In genomic region chr2:240730506-240731326, GRCh38 we compare ENCODE assay signal across 21 cellular contexts. TPM values are rescaled to one million over a fixed set of nuclear protein-coding genes. Genes with fewer than 3 reads are reported as not detected.
"Had no signal": no experiment of that assay in that cellular context is flagged by ENCODE, and none has a peak within 500 bp of the region (broad histone marks: within the 10 kb centered on the region; RNA-seq: fewer than 3 reads in every experiment).

No MANE protein-coding gene starts in this region.

- H3K27ac Mint-ChIP-seq: activated T-helper 1 cell treated with anti-CD3 and anti-CD28 coated beads, Interleukin-12 subunit alpha, Interleukin-12 subunit beta, Interleukin-2, Interleukin-4 antibody, amounts not matched to agents 30 ng/mL and 10 ng/mL and 1 ng/mL, durations not matched to agents 14 hours and 24 hours and 36 hours; progenitor cell of endocrine pancreas; stimulated activated naive CD8-positive, alpha-beta T cell treated with anti-CD3 and anti-CD28 coated beads, Interleukin-15, Interleukin-2, amounts not matched to agents 100 ng/mL and 50 ng/mL, for 24 hours; T-cell had no signal

- H3K9me3 Mint-ChIP-seq: activated T-helper 1 cell treated with anti-CD3 and anti-CD28 coated beads, Interleukin-12 subunit alpha, Interleukin-12 subunit beta, Interleukin-2, Interleukin-4 antibody, amounts not matched to agents 30 ng/mL and 10 ng/mL and 1 ng/mL, durations not matched to agents 14 hours and 24 hours and 36 hours; stimulated activated naive CD8-positive, alpha-beta T cell treated with anti-CD3 and anti-CD28 coated beads, Interleukin-15, Interleukin-2, amounts not matched to agents 100 ng/mL and 50 ng/mL, for 24 hours; T-cell had no signal

- H3K4me3 Mint-ChIP-seq: activated T-helper 1 cell treated with anti-CD3 and anti-CD28 coated beads, Interleukin-12 subunit alpha, Interleukin-12 subunit beta, Interleukin-2, Interleukin-4 antibody, amounts not matched to agents 30 ng/mL and 10 ng/mL and 1 ng/mL, durations not matched to agents 14 hours and 24 hours and 36 hours; naive B cell; stimulated activated naive CD8-positive, alpha-beta T cell treated with anti-CD3 and anti-CD28 coated beads, Interleukin-15, Interleukin-2, amounts not matched to agents 100 ng/mL and 50 ng/mL, for 24 hours; T-cell had no signal

- H3K27me3 Mint-ChIP-seq: progenitor cell of endocrine pancreas; stimulated activated naive CD8-positive, alpha-beta T cell treated with anti-CD3 and anti-CD28 coated beads, Interleukin-15, Interleukin-2, amounts not matched to agents 100 ng/mL and 50 ng/mL, for 24 hours; T-cell had no signal

- H3K79me2 ChIP-seq: hepatocyte had no signal

- H3K4me3 ChIP-seq: gastroesophageal sphincter, hepatocyte, thoracic aorta had no signal

- H3K4me1 Mint-ChIP-seq: naive B cell, T-cell had no signal

- H3K36me3 ChIP-seq: gastroesophageal sphincter, thoracic aorta had no signal

- H3K27me3 ChIP-seq: hepatocyte had no signal

- H3K4me1 ChIP-seq: gastroesophageal sphincter had no signal

- H3K27ac ChIP-seq: gastroesophageal sphincter, hepatocyte, thoracic aorta, VCaP had no signal

- DNase-seq: activated CD4-positive, alpha-beta T cell treated with anti-CD3 and anti-CD28 coated beads for 48 hours; activated naive CD4-positive, alpha-beta T cell; cortex of kidney; effector memory CD4-positive, alpha-beta T cell; kidney; naive B cell; nucleus accumbens; stimulated activated CD4-positive, alpha-beta T cell treated with anti-CD3 and anti-CD28 coated beads, Interleukin-15, amount 100 ng/mL, for 24 hours; stimulated activated CD4-positive, alpha-beta T cell treated with anti-CD3 and anti-CD28 coated beads, Interleukin-4, amount 100 ng/mL, for 24 hours; T-cell; T1000 had no signal

- ATAC-seq: gastroesophageal sphincter, T-cell had no signal

- H3K9me3 ChIP-seq: gastroesophageal sphincter, thoracic aorta had no signal

- FAIRE-seq: kidney, urothelium cell line had no signal

- H3K4me2 ChIP-seq: hepatocyte had no signal

- H2AFZ ChIP-seq: hepatocyte had no signal

- H3K36me3 Mint-ChIP-seq: naive B cell, T-cell had no signal

RNA-seq across cellular contexts. Expression of gene AQP12A, which starts 39.0 kb away (rescaled TPM):
- total RNA-seq: activated T-helper 1 cell treated with anti-CD3 and anti-CD28 coated beads, Interleukin-12 subunit alpha, Interleukin-12 subunit beta, Interleukin-2, Interleukin-4 antibody, amounts not matched to agents 30 ng/mL and 10 ng/mL and 1 ng/mL, durations not matched to agents 14 hours and 24 hours and 36 hours; cardiac septum; gastroesophageal sphincter; hepatocyte; kidney; lower leg skin; progenitor cell of endocrine pancreas; T-cell; thoracic aorta had no signal
- polyA plus RNA-seq: hepatocyte had no signal

RNA-seq across cellular contexts. Expression of gene AQP12B, which starts 48.0 kb away (rescaled TPM):
- total RNA-seq: activated T-helper 1 cell treated with anti-CD3 and anti-CD28 coated beads, Interleukin-12 subunit alpha, Interleukin-12 subunit beta, Interleukin-2, Interleukin-4 antibody, amounts not matched to agents 30 ng/mL and 10 ng/mL and 1 ng/mL, durations not matched to agents 14 hours and 24 hours and 36 hours; cardiac septum; gastroesophageal sphincter; hepatocyte; kidney; lower leg skin; progenitor cell of endocrine pancreas; T-cell; thoracic aorta had no signal
